ENCODE assay signal across 10 cellular contexts in genomic region chr9:96139592-96140251, GRCh38.
DNase-seq lines count a peak whose midpoint lies in the region; ATAC-seq and TF ChIP-seq lines count a peak whose summit lies in the region.
"Had no signal": no experiment of that assay in that cellular context is flagged by ENCODE, and none has a peak within 500 bp of the region (broad histone marks: within the 10 kb centered on the region; RNA-seq: fewer than 3 reads in every experiment).

No MANE protein-coding gene starts in this region.

- H3K9me3 Mint-ChIP-seq in T-helper 2 cell treated with Interferon-gamma antibody and Interleukin-4, amounts not matched to agents 5 μg/mL and 100 μg/mL, for 36 hours, result no peaks in the 10 kb centered on the region

- WGBS in lung, 2 donors, result 47 to 66% methylated on average over 13 of the region's 13 CpGs

- peaks cover 25% of the 10 kb centered on the region for H3K4me1 Mint-ChIP-seq in T-helper 2 cell treated with Interferon-gamma antibody and Interleukin-4, amounts not matched to agents 5 μg/mL and 100 μg/mL, for 36 hours (ENCODE audit: low read depth)
- H3K4me1 Mint-ChIP-seq: T-helper 17 cell had no signal

- H3K27ac ChIP-seq in lung (ENCODE audit: low read depth in 1 of 2, low read length in 1 of 2) (peak overlapping the region in 1 of 2 donors; percentile 67), uterus (no peak overlapping the region)
- H3K27ac ChIP-seq: epithelial cell of prostate had no signal

- ATAC-seq in lung (ENCODE audit: insufficient read depth, low FRiP score) (peak; percentile 51), HG02588 (IDR thresholded peaks at IDR 0.05; ENCODE audit: unreplicated experiment) (no peak), HG03378 (IDR thresholded peaks at IDR 0.05; ENCODE audit: unreplicated experiment) (no peak)
- ATAC-seq: T-helper 17 cell had no signal

- TF ChIP-seq CTCF in astrocyte of the spinal cord (IDR thresholded peaks at IDR 0.05; ENCODE audit: low read depth, low read length) (no peak), lung (IDR thresholded peaks at IDR 0.05; ENCODE audit: control extremely low read depth, extremely low read depth) (no peak), uterus (IDR thresholded peaks at IDR 0.05) (no peak)

- H3K27me3 Mint-ChIP-seq in T-helper 2 cell treated with Interferon-gamma antibody and Interleukin-4, amounts not matched to agents 5 μg/mL and 100 μg/mL, for 36 hours (ENCODE audit: low read depth), result peaks cover 9% of the 10 kb centered on the region

- H3K4me3 ChIP-seq in astrocyte of the spinal cord (ENCODE audit: low read depth, low read length) (no peak overlapping the region), lung (no peak overlapping the region), uterus (no peak overlapping the region)

- no peaks in the 10 kb centered on the region for H3K36me3 Mint-ChIP-seq in T-helper 2 cell treated with Interferon-gamma antibody and Interleukin-4, amounts not matched to agents 5 μg/mL and 100 μg/mL, for 36 hours (ENCODE audit: low read depth)

- intact Hi-C loops in uterus (cut with DNase I; ENCODE audit: low total_unique reads), result no loop called here

- H3K9me3 ChIP-seq in lung (ENCODE audit: control insufficient read depth in 2 of 2, insufficient read depth in 1 of 2, low read length in 1 of 2) (no peaks in the 10 kb centered on the region), uterus (no peaks in the 10 kb centered on the region)

- in situ Hi-C loops in astrocyte of the spinal cord (cut with HindIII; ENCODE audit: low sequenced_read_pairs), result no loop called here

- H3K27me3 ChIP-seq in lung (ENCODE audit: control insufficient read depth, insufficient read depth) (no peaks in the 10 kb centered on the region), uterus (no peaks in the 10 kb centered on the region)

- H3K27ac Mint-ChIP-seq in T-helper 2 cell treated with Interferon-gamma antibody and Interleukin-4, amounts not matched to agents 5 μg/mL and 100 μg/mL, for 36 hours, result peak overlapping the region; percentile 31
- H3K27ac Mint-ChIP-seq: T-helper 17 cell had no signal

- no peaks in the 10 kb centered on the region for H3K36me3 ChIP-seq in lung (ENCODE audit: control insufficient read depth in 2 of 2, insufficient read depth in 2 of 2, low read length in 2 of 2)
- no peaks in the 10 kb centered on the region for H3K36me3 ChIP-seq in uterus

- no peak for DNase-seq in T-helper 2 cell treated with Interferon-gamma antibody and Interleukin-4, amounts not matched to agents 5 μg/mL and 100 μg/mL, for 36 hours (ENCODE audit: low spot score)
- DNase-seq in T-helper 2 cell, result no peak
- DNase-seq in astrocyte of the spinal cord (ENCODE audit: low read depth, low spot score), result peak; percentile 84
- DNase-seq in lung (ENCODE audit: low spot score), result peak; percentile 49
- DNase-seq in uterus, result peak; percentile 27 to 32
- DNase-seq in SKM-1 treated with dmso at 0.1 percent for 144 hours (lab: John Stamatoyannopoulos, UW; ENCODE audit: unreplicated experiment), result no peak
- DNase-seq: T-helper 17 cell had no signal

- no peak overlapping the region for H3K4me3 Mint-ChIP-seq in T-helper 2 cell treated with Interferon-gamma antibody and Interleukin-4, amounts not matched to agents 5 μg/mL and 100 μg/mL, for 36 hours
- H3K4me3 Mint-ChIP-seq: T-helper 17 cell had no signal

- TF ChIP-seq POLR2A in uterus (IDR thresholded peaks at IDR 0.05), result no peak

- peaks cover 0 to 7% of the 10 kb centered on the region in 2 donors for H3K4me1 ChIP-seq in lung (ENCODE audit: control insufficient read depth in 2 of 2, insufficient read depth in 2 of 2, low read length in 2 of 2)
- H3K4me1 ChIP-seq in uterus, result peaks cover 0 to 6% of the 10 kb centered on the region in 2 donors

Comparison
In these comparisons a context has a peak if more than half of its experiments do, and no peak if none do; other contexts are left out.
1. DNase-seq: peak in astrocyte of the spinal cord (single experiment), lung (single experiment) and uterus (2 of 2); none in T-helper 2 cell treated with Interferon-gamma antibody and Interleukin-4, amounts not matched to agents 5 μg/mL and 100 μg/mL, for 36 hours (single experiment), T-helper 2 cell (0 of 5) and SKM-1 treated with dmso at 0.1 percent for 144 hours (single experiment).